Comparison of ENCODE assay signal across 20 cellular contexts in the genomic region with DNA sequence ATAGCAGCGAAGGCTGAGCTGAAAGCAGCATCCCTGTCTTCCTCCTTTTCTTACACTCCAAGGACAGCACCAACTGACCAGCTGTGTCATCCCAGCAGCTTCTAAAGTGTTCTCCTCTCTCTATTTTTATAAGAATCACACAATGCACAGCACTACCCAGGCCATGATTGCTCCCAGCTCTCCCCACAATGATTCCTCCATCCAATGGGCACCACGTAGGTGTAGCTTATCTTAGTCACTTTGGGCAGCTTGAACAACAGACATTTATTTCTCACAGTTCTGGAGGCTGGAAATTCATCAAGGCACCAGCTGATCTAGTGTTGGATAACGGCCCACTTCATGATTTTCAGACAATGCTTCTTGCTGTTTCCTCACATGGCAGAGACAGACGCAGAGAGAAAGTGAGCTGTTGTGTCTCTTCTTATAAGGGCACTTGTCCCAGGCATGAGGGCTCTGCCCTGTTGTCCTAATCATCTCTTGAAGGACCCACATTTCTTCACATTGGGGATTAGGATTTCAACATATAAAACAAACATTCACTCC.
"Had no signal": no experiment of that assay in that cellular context is flagged by ENCODE, and none has a peak within 500 bp of the region (broad histone marks: within the 10 kb centered on the region; RNA-seq: fewer than 3 reads in every experiment).

No MANE protein-coding gene starts in this region.

- H3K4me2 ChIP-seq: smooth muscle cell had no signal

- H3K27me3 ChIP-seq: ascending aorta, breast epithelium, left lung, neutrophil, upper lobe of left lung had no signal

- DNase-seq: activated CD4-positive, alpha-beta T cell treated with anti-CD3 and anti-CD28 coated beads, Interleukin-2, amount 50 U/mL, for 1 hour; activated CD8-positive, alpha-beta memory T cell treated with anti-CD3 and anti-CD28 coated beads for 24 hours; activated naive CD4-positive, alpha-beta T cell; activated naive CD8-positive, alpha-beta T cell treated with anti-CD3 and anti-CD28 coated beads, Interleukin-2, amount 10 ng/mL, durations not matched to agents 7 days and 5 days; erythroblast; kidney; left lung; natural killer cell; right cardiac atrium; stimulated activated CD4-positive, alpha-beta T cell treated with anti-CD3 and anti-CD28 coated beads, Interleukin-4, amount 100 ng/mL, for 4 hours; stimulated activated CD8-positive, alpha-beta memory T cell treated with anti-CD3 and anti-CD28 coated beads, Interleukin-4, amount 100 ng/mL, for 48 hours; stimulated activated naive CD8-positive, alpha-beta T cell treated with anti-CD3 and anti-CD28 coated beads, Interleukin-15, Interleukin-2, amounts not matched to agents 100 U/mL and 50 U/mL, for 24 hours; T-cell; T1000; upper lobe of left lung had no signal

- ATAC-seq: activated CD4-positive, CD25-positive, alpha-beta regulatory T cell treated with anti-CD3 and anti-CD28 coated beads, Interleukin-2, amount 50 U/mL, for 24 hours; left lung; natural killer cell; right cardiac atrium; stimulated activated naive CD8-positive, alpha-beta T cell treated with anti-CD3 and anti-CD28 coated beads, Interleukin-15, Interleukin-2, amounts not matched to agents 100 U/mL and 50 U/mL, for 24 hours; T-cell had no signal

- H3K4me3 ChIP-seq: ascending aorta, breast epithelium, left lung, smooth muscle cell, upper lobe of left lung had no signal

- H3K36me3 ChIP-seq: ascending aorta, breast epithelium, left lung, neutrophil, upper lobe of left lung had no signal

- H3K27ac ChIP-seq: ascending aorta, breast epithelium, left lung, neutrophil, upper lobe of left lung had no signal

- H3K9me3 ChIP-seq: ascending aorta, breast epithelium, left lung, neutrophil, upper lobe of left lung had no signal

- H3K4me1 ChIP-seq: ascending aorta, breast epithelium, left lung, upper lobe of left lung had no signal
